1 cellular context compared by ENCODE assay signal in genomic region chr17:64505320-64506200, GRCh38.
A peak's percentile ranks its signal among the peaks of the same experiment; 100 is the strongest.
TF ChIP-seq lines count a peak whose summit lies in the region.

No MANE protein-coding gene starts in this region.

TF ChIP-seq in A549, 52 proteins besides CTCF, POLR2A, EP300 and RAD21 (continued from another document):
- TF ChIP-seq PBX3 (IDR thresholded peaks at IDR 0.05) (0 out of 2 replicates have a peak, but pooled peaks have one; percentile 44), ATOH8 (CRISPR knock-in tag; IDR thresholded peaks at IDR 0.05; ENCODE audit: low read depth) (no peak), GATA3 (IDR thresholded peaks at IDR 0.05; ENCODE audit: borderline replicate concordance) (no peak), FOSL2 (IDR thresholded peaks at IDR 0.05) (no peak), FOSL2 (CRISPR knock-in tag; IDR thresholded peaks at IDR 0.05) (0 out of 2 replicates have a peak, but pooled peaks have one; percentile 6), MYC (IDR thresholded peaks at IDR 0.05; ENCODE audit: borderline replicate concordance, low read length) (peak; percentile 66; the same call in 1 of the 2 replicates), CBX2 (IDR thresholded peaks at IDR 0.05; ENCODE audit: borderline replicate concordance, low read depth) (no peak), MAFK (IDR thresholded peaks at IDR 0.05; ENCODE audit: partially characterized antibody) (no peak), ZNF302 (CRISPR knock-in tag; IDR thresholded peaks at IDR 0.05) (no peak), SREBF2 (IDR thresholded peaks at IDR 0.05) (no peak), ZSCAN20 (CRISPR knock-in tag; IDR thresholded peaks at IDR 0.05) (no peak), HDAC2 (IDR thresholded peaks at IDR 0.05) (no peak), TFCP2L1 (CRISPR knock-in tag; IDR thresholded peaks at IDR 0.05) (peak; percentile 94), MAZ (IDR thresholded peaks at IDR 0.05; ENCODE audit: borderline replicate concordance, low read depth, low read length) (no peak), NPAS2 (CRISPR knock-in tag; IDR thresholded peaks at IDR 0.05; ENCODE audit: borderline replicate concordance) (no peak), HEYL (CRISPR knock-in tag; IDR thresholded peaks at IDR 0.05) (no peak), RFX5 (IDR thresholded peaks at IDR 0.05) (no peak), CHD2 (IDR thresholded peaks at IDR 0.05; ENCODE audit: low read length, partially characterized antibody) (no peak), EHF (CRISPR knock-in tag; IDR thresholded peaks at IDR 0.05) (no peak), MAX (IDR thresholded peaks at IDR 0.05) (peak; percentile 87), REST (IDR thresholded peaks at IDR 0.05) (peak; percentile 20; the same call in 1 of the 2 replicates), SMC3 (IDR thresholded peaks at IDR 0.05) (no peak), CBX8 (IDR thresholded peaks at IDR 0.05) (no peak), RCOR1 (IDR thresholded peaks at IDR 0.05; ENCODE audit: low read depth, low read length) (no peak), BHLHE40 (IDR thresholded peaks at IDR 0.05; ENCODE audit: low read depth, low read length) (no peak), EHMT2 (IDR thresholded peaks at IDR 0.05; ENCODE audit: low read depth) (no peak), USF2 (IDR thresholded peaks at IDR 0.05) (no peak), HOXA7 (CRISPR knock-in tag; IDR thresholded peaks at IDR 0.05) (peak; percentile 78; the same call in 1 of the 2 replicates), JUN (IDR thresholded peaks at IDR 0.05) (no peak; a peak in 1 of 5 replicates)
